ENCODE assay signal across 8 cellular contexts in genomic region chr1:45467353-45467752, GRCh38. TPM values are rescaled to one million over a fixed set of nuclear protein-coding genes. Genes with fewer than 3 reads are reported as not detected.
DNase-seq lines count a peak whose midpoint lies in the region; ATAC-seq, FAIRE-seq and TF ChIP-seq lines count a peak whose summit lies in the region.
"Not testable (repeated sequence)": the region's sequence is repeated elsewhere in the genome, so short reads cannot be mapped to it uniquely, and the experiment has no call there.

No MANE protein-coding gene starts in this region.

- not testable (repeated sequence) for H3K27me3 ChIP-seq in SU-DHL-6 (ENCODE audit: low read length)

- peak overlapping the region; percentile 59 for H3K27ac Mint-ChIP-seq in stimulated activated naive B cell treated with anti-CD40 and anti-IgM and Interleukin-4, amounts not matched to agents 10 μg/mL and 1 μg/mL and 100 μg/mL, for 72 hours

- not testable (repeated sequence) for H3K9me2 ChIP-seq in SU-DHL-6 (replicated peaks; ENCODE audit: insufficient read depth, low read length)

- H3K9me3 ChIP-seq in SU-DHL-6 (ENCODE audit: insufficient read depth, low read length): not testable (repeated sequence)

- peaks cover 19 to 36% of the 10 kb centered on the region in 2 donors for H3K4me1 Mint-ChIP-seq in stimulated activated naive B cell treated with anti-CD40 and anti-IgM and Interleukin-4, amounts not matched to agents 10 μg/mL and 1 μg/mL and 100 μg/mL, for 72 hours

- ATAC-seq in GM18868 (IDR thresholded peaks at IDR 0.05; ENCODE audit: unreplicated experiment) (peak; percentile 62), GM19452 (IDR thresholded peaks at IDR 0.05; ENCODE audit: unreplicated experiment) (peak; percentile 66), GM21825 (IDR thresholded peaks at IDR 0.05; ENCODE audit: unreplicated experiment) (peak; percentile 49), HG03108 (IDR thresholded peaks at IDR 0.05; ENCODE audit: unreplicated experiment) (peak; percentile 52)
- peak; percentile 81 to 84 for ATAC-seq in stimulated activated naive B cell treated with anti-CD40 and anti-IgM and Interleukin-4, amounts not matched to agents 10 μg/mL and 1 μg/mL and 100 μg/mL, for 72 hours (replicated peaks)

- not testable (repeated sequence) for H3K79me2 ChIP-seq in SU-DHL-6 (ENCODE audit: insufficient read depth, low read length)

- TF ChIP-seq POLR2A in GM12891 (IDR thresholded peaks at IDR 0.05; ENCODE audit: low read depth, low read length): not testable (repeated sequence)

- not testable (repeated sequence) for H3K27ac ChIP-seq in SU-DHL-6 (ENCODE audit: low read depth, low read length)

- H4K20me1 ChIP-seq in SU-DHL-6 (ENCODE audit: low read depth, low read length): not testable (repeated sequence)

- H3K36me3 ChIP-seq in SU-DHL-6 (ENCODE audit: low read length): not testable (repeated sequence)

- not testable (repeated sequence) for H3K4me3 Mint-ChIP-seq in stimulated activated naive B cell treated with anti-CD40 and anti-IgM and Interleukin-4, amounts not matched to agents 10 μg/mL and 1 μg/mL and 100 μg/mL, for 72 hours

- peaks cover 2 to 18% of the 10 kb centered on the region in 2 donors for H3K36me3 Mint-ChIP-seq in stimulated activated naive B cell treated with anti-CD40 and anti-IgM and Interleukin-4, amounts not matched to agents 10 μg/mL and 1 μg/mL and 100 μg/mL, for 72 hours

- H2AFZ ChIP-seq in SU-DHL-6 (ENCODE audit: low read depth, low read length, severe bottlenecking): not testable (repeated sequence)

- H3K4me2 ChIP-seq in SU-DHL-6 (ENCODE audit: low read depth, low read length, poor library complexity, severe bottlenecking): peak overlapping the region; percentile 20

- not testable (repeated sequence) for DNase-seq in GM12891 (ENCODE audit: insufficient read length, low spot score)
- peak; percentile 10 for DNase-seq in fibroblast of pulmonary artery (ENCODE audit: low read depth)
- peak; percentile 64 for DNase-seq in stimulated activated naive B cell treated with anti-CD40 and anti-IgM and Interleukin-4, amounts not matched to agents 10 μg/mL and 1 μg/mL and 100 μg/mL, for 72 hours

- not testable (repeated sequence) for H3K9me3 Mint-ChIP-seq in stimulated activated naive B cell treated with anti-CD40 and anti-IgM and Interleukin-4, amounts not matched to agents 10 μg/mL and 1 μg/mL and 100 μg/mL, for 72 hours

- not testable (repeated sequence) for H3K4me3 ChIP-seq in SU-DHL-6 (ENCODE audit: insufficient read depth, low read length, poor library complexity, severe bottlenecking); fibroblast of pulmonary artery (replicated peaks; ENCODE audit: low read depth, low read length)

- H3K27me3 Mint-ChIP-seq in stimulated activated naive B cell treated with anti-CD40 and anti-IgM and Interleukin-4, amounts not matched to agents 10 μg/mL and 1 μg/mL and 100 μg/mL, for 72 hours: not testable (repeated sequence)

- not testable (repeated sequence) for H3F3A ChIP-seq in SU-DHL-6 (ENCODE audit: insufficient read depth)

- not testable (repeated sequence) for H3K9ac ChIP-seq in SU-DHL-6 (ENCODE audit: low read length)

- not testable (repeated sequence) for FAIRE-seq in GM12891 (lab: Jason Lieb, UNC)

- TF ChIP-seq CTCF in SU-DHL-6 (IDR thresholded peaks at IDR 0.05; ENCODE audit: insufficient read depth, low read length, poor library complexity, severe bottlenecking); fibroblast of pulmonary artery (IDR thresholded peaks at IDR 0.05; ENCODE audit: low read length, missing control alignments): not testable (repeated sequence)

TF ChIP-seq in GM12891, 5 proteins besides CTCF, POLR2A, EP300 and RAD21:
- TF ChIP-seq POU2F2 (IDR thresholded peaks at IDR 0.05; ENCODE audit: low read depth, low read length) (peak; percentile 53; the same call in 1 of the 2 replicates), PAX5 (IDR thresholded peaks at IDR 0.05; ENCODE audit: insufficient read depth, low read length, severe bottlenecking) (peak; percentile 64)

RNA-seq across cellular contexts. Expression of gene TESK2, which starts 23.6 kb away (rescaled TPM):
- polyA plus RNA-seq in GM12891 (2012; ENCODE audit: low read depth, missing spikeins): 7.6 TPM

RNA-seq across cellular contexts. Expression of gene CCDC163, which starts 32.5 kb away (rescaled TPM):
- 1.2 TPM for polyA plus RNA-seq in GM12891 (2012; ENCODE audit: low read depth, missing spikeins)

RNA-seq across cellular contexts. Expression of gene MMACHC, which starts 32.7 kb away (rescaled TPM):
- 4.4 TPM for polyA plus RNA-seq in GM12891 (2012; ENCODE audit: low read depth, missing spikeins)

RNA-seq across cellular contexts. Expression of gene PRDX1, which starts 54.3 kb away (rescaled TPM):
- polyA plus RNA-seq in GM12891 (2012; ENCODE audit: low read depth, missing spikeins): 679 TPM
